ENCODE assay signal across 24 cellular contexts in genomic region chr15:76829939-76830338, GRCh38.
"Had no signal": no experiment of that assay in that cellular context is flagged by ENCODE, and none has a peak within 500 bp of the region (broad histone marks: within the 10 kb centered on the region; RNA-seq: fewer than 3 reads in every experiment).

No MANE protein-coding gene starts in this region.

- H2AFZ ChIP-seq: hepatocyte had no signal

- H3K9me3 ChIP-seq: colonic mucosa had no signal

- H3K4me2 ChIP-seq: hepatocyte had no signal

- H3K4me3 Mint-ChIP-seq: dendritic cell treated with granulocyte-macrophage colony-stimulating factor and Interleukin-4, amounts not matched to agents 40 ng/mL and 50 ng/mL, for 4 days; effector memory CD8-positive, alpha-beta T cell; endodermal cell; immature natural killer cell; memory B cell; naive thymus-derived CD4-positive, alpha-beta T cell had no signal

- FAIRE-seq: endometrium, frontal cortex had no signal

- H3K27me3 Mint-ChIP-seq: dendritic cell treated with granulocyte-macrophage colony-stimulating factor and Interleukin-4, amounts not matched to agents 40 ng/mL and 50 ng/mL, for 4 days; effector memory CD8-positive, alpha-beta T cell; memory B cell; naive thymus-derived CD4-positive, alpha-beta T cell had no signal

- H3K4me1 Mint-ChIP-seq: endodermal cell had no signal

- H3K36me3 ChIP-seq: colonic mucosa, heart left ventricle, left lung, lower lobe of right lung had no signal

- H3K9me3 Mint-ChIP-seq: endodermal cell, immature natural killer cell had no signal

- ATAC-seq: effector memory CD8-positive, alpha-beta T cell; gastroesophageal sphincter; heart left ventricle; left cardiac atrium; left lung; left ventricle myocardium superior; lower lobe of right lung; naive thymus-derived CD4-positive, alpha-beta T cell had no signal

- H3K4me3 ChIP-seq: colonic mucosa, esophagus squamous epithelium, gastroesophageal sphincter, heart left ventricle, hepatocyte, left lung, lower lobe of right lung had no signal

- H3K27ac ChIP-seq: colonic mucosa, esophagus squamous epithelium, gastroesophageal sphincter, heart left ventricle, hepatocyte, left lung, lower lobe of right lung had no signal

- DNase-seq: colonic mucosa; cortex of kidney; effector CD8-positive, alpha-beta T cell; effector memory CD8-positive, alpha-beta T cell; endodermal cell; esophagus squamous epithelium; foreskin fibroblast; heart left ventricle; hypothalamus; immature natural killer cell; islet precursor cell; left cardiac atrium; left lung; left ventricle myocardium superior; lower lobe of right lung; mesendoderm; midbrain; naive thymus-derived CD4-positive, alpha-beta T cell had no signal

- H3K4me1 ChIP-seq: colonic mucosa, esophagus squamous epithelium, gastroesophageal sphincter, heart left ventricle, left lung, lower lobe of right lung had no signal

- H3K27ac Mint-ChIP-seq: dendritic cell treated with granulocyte-macrophage colony-stimulating factor and Interleukin-4, amounts not matched to agents 40 ng/mL and 50 ng/mL, for 4 days; effector memory CD8-positive, alpha-beta T cell; endodermal cell; immature natural killer cell; memory B cell; naive thymus-derived CD4-positive, alpha-beta T cell had no signal

- H3K27me3 ChIP-seq: colonic mucosa, esophagus squamous epithelium, gastroesophageal sphincter, heart left ventricle, hepatocyte, left lung had no signal
